In genomic region chr12:113152835-113153814, GRCh38 we compare ENCODE assay signal across 1 cellular context.
TF ChIP-seq lines count a peak whose summit lies in the region.

No MANE protein-coding gene starts in this region.

TF ChIP-seq in WTC11, 78 proteins besides CTCF, POLR2A, EP300 and RAD21 (continued from another document):
- TF ChIP-seq ERG (CRISPR knock-in tag; IDR thresholded peaks at IDR 0.05), result no peak
- TF ChIP-seq ZNF138 (CRISPR knock-in tag; conservative IDR thresholded peaks at IDR 0.05), result no peak
- TF ChIP-seq ZNF423 (CRISPR knock-in tag; IDR thresholded peaks at IDR 0.05), result no peak
- peak; percentile 19; the same call in 1 of the 2 replicates for TF ChIP-seq SP1 (CRISPR knock-in tag; conservative IDR thresholded peaks at IDR 0.05)
- TF ChIP-seq EMX1 (CRISPR knock-in tag; IDR thresholded peaks at IDR 0.05), result no peak
- no peak for TF ChIP-seq STAT6 (CRISPR knock-in tag; conservative IDR thresholded peaks at IDR 0.05; ENCODE audit: low read depth)
- 0 out of 2 replicates have a peak, but pooled peaks have one; percentile 25 for TF ChIP-seq TEAD1 (CRISPR knock-in tag; IDR thresholded peaks at IDR 0.05)
- no peak for TF ChIP-seq ZNF281 (CRISPR knock-in tag; IDR thresholded peaks at IDR 0.05)
- TF ChIP-seq ZNF425 (CRISPR knock-in tag; conservative IDR thresholded peaks at IDR 0.05), result no peak
- TF ChIP-seq, protein P1, sequence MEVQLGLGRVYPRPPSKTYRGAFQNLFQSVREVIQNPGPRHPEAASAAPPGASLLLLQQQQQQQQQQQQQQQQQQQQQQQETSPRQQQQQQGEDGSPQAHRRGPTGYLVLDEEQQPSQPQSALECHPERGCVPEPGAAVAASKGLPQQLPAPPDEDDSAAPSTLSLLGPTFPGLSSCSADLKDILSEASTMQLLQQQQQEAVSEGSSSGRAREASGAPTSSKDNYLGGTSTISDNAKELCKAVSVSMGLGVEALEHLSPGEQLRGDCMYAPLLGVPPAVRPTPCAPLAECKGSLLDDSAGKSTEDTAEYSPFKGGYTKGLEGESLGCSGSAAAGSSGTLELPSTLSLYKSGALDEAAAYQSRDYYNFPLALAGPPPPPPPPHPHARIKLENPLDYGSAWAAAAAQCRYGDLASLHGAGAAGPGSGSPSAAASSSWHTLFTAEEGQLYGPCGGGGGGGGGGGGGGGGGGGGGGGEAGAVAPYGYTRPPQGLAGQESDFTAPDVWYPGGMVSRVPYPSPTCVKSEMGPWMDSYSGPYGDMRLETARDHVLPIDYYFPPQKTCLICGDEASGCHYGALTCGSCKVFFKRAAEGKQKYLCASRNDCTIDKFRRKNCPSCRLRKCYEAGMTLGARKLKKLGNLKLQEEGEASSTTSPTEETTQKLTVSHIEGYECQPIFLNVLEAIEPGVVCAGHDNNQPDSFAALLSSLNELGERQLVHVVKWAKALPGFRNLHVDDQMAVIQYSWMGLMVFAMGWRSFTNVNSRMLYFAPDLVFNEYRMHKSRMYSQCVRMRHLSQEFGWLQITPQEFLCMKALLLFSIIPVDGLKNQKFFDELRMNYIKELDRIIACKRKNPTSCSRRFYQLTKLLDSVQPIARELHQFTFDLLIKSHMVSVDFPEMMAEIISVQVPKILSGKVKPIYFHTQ (CRISPR knock-in tag; IDR thresholded peaks at IDR 0.05), result no peak
- TF ChIP-seq ZBTB21 (CRISPR knock-in tag; IDR thresholded peaks at IDR 0.05; ENCODE audit: borderline replicate concordance), result 0 out of 2 replicates have a peak, but pooled peaks have one; percentile 24
- peak; percentile 73; the same call in 1 of the 2 replicates for TF ChIP-seq ETV6 (CRISPR knock-in tag; IDR thresholded peaks at IDR 0.05)
- TF ChIP-seq FOXK1 (CRISPR knock-in tag; IDR thresholded peaks at IDR 0.05), result 0 out of 2 replicates have a peak, but pooled peaks have one; percentile 47
- TF ChIP-seq, protein P2, sequence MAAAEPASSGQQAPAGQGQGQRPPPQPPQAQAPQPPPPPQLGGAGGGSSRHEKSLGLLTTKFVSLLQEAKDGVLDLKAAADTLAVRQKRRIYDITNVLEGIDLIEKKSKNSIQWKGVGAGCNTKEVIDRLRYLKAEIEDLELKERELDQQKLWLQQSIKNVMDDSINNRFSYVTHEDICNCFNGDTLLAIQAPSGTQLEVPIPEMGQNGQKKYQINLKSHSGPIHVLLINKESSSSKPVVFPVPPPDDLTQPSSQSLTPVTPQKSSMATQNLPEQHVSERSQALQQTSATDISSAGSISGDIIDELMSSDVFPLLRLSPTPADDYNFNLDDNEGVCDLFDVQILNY (CRISPR knock-in tag; IDR thresholded peaks at IDR 0.05), result no peak
- peak; percentile 65; the same call in 1 of the 2 replicates for TF ChIP-seq PRDM15 (CRISPR knock-in tag; IDR thresholded peaks at IDR 0.05)
- TF ChIP-seq TEAD4 (CRISPR knock-in tag; IDR thresholded peaks at IDR 0.05), result no peak
- no peak for TF ChIP-seq KAT7 (CRISPR knock-in tag; IDR thresholded peaks at IDR 0.05; ENCODE audit: borderline replicate concordance)
- TF ChIP-seq FOXJ3 (CRISPR knock-in tag; IDR thresholded peaks at IDR 0.05; ENCODE audit: borderline replicate concordance), result no peak
- no peak for TF ChIP-seq USF2 (CRISPR knock-in tag; IDR thresholded peaks at IDR 0.05)
- TF ChIP-seq ZNF232 (CRISPR knock-in tag; IDR thresholded peaks at IDR 0.05), result no peak
- TF ChIP-seq, protein P3, sequence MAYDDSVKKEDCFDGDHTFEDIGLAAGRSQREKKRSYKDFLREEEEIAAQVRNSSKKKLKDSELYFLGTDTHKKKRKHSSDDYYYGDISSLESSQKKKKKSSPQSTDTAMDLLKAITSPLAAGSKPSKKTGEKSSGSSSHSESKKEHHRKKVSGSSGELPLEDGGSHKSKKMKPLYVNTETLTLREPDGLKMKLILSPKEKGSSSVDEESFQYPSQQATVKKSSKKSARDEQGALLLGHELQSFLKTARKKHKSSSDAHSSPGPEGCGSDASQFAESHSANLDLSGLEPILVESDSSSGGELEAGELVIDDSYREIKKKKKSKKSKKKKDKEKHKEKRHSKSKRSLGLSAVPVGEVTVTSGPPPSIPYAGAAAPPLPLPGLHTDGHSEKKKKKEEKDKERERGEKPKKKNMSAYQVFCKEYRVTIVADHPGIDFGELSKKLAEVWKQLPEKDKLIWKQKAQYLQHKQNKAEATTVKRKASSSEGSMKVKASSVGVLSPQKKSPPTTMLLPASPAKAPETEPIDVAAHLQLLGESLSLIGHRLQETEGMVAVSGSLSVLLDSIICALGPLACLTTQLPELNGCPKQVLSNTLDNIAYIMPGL (CRISPR knock-in tag; IDR thresholded peaks at IDR 0.05), result peak; percentile 79; the same call in 1 of the 2 replicates
- TF ChIP-seq NR2C2 (CRISPR knock-in tag; IDR thresholded peaks at IDR 0.05), result no peak
- TF ChIP-seq FOXP1 (CRISPR knock-in tag; IDR thresholded peaks at IDR 0.05; ENCODE audit: borderline replicate concordance), result peak; percentile 46; the same call in 1 of the 2 replicates
- TF ChIP-seq, protein P4, sequence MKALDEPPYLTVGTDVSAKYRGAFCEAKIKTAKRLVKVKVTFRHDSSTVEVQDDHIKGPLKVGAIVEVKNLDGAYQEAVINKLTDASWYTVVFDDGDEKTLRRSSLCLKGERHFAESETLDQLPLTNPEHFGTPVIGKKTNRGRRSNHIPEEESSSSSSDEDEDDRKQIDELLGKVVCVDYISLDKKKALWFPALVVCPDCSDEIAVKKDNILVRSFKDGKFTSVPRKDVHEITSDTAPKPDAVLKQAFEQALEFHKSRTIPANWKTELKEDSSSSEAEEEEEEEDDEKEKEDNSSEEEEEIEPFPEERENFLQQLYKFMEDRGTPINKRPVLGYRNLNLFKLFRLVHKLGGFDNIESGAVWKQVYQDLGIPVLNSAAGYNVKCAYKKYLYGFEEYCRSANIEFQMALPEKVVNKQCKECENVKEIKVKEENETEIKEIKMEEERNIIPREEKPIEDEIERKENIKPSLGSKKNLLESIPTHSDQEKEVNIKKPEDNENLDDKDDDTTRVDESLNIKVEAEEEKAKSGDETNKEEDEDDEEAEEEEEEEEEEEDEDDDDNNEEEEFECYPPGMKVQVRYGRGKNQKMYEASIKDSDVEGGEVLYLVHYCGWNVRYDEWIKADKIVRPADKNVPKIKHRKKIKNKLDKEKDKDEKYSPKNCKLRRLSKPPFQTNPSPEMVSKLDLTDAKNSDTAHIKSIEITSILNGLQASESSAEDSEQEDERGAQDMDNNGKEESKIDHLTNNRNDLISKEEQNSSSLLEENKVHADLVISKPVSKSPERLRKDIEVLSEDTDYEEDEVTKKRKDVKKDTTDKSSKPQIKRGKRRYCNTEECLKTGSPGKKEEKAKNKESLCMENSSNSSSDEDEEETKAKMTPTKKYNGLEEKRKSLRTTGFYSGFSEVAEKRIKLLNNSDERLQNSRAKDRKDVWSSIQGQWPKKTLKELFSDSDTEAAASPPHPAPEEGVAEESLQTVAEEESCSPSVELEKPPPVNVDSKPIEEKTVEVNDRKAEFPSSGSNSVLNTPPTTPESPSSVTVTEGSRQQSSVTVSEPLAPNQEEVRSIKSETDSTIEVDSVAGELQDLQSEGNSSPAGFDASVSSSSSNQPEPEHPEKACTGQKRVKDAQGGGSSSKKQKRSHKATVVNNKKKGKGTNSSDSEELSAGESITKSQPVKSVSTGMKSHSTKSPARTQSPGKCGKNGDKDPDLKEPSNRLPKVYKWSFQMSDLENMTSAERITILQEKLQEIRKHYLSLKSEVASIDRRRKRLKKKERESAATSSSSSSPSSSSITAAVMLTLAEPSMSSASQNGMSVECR (CRISPR knock-in tag; IDR thresholded peaks at IDR 0.05; ENCODE audit: borderline replicate concordance), result peak; percentile 46; the same call in 1 of the 2 replicates
- TF ChIP-seq USF1 (CRISPR knock-in tag; IDR thresholded peaks at IDR 0.05), result peak; percentile 21; the same call in 1 of the 2 replicates
TF ChIP-seq in WTC11: peak in this region for 13.
